ENCODE assay signal across 1 cellular context in genomic region chr5:149417714-149418368, GRCh38.
TF ChIP-seq lines count a peak whose summit lies in the region.

No MANE protein-coding gene starts in this region.

TF ChIP-seq in GM23338, 12 proteins besides CTCF, POLR2A, EP300 and RAD21 (continued from another document):
- TF ChIP-seq ZNF462 (CRISPR knock-in tag; IDR thresholded peaks at IDR 0.05) (no peak), EZH2phosphoT487 (IDR thresholded peaks at IDR 0.05; ENCODE audit: unreplicated experiment) (no peak), CREB1 (CRISPR knock-in tag; IDR thresholded peaks at IDR 0.05; ENCODE audit: low read depth) (no peak)
